In the genomic region with DNA sequence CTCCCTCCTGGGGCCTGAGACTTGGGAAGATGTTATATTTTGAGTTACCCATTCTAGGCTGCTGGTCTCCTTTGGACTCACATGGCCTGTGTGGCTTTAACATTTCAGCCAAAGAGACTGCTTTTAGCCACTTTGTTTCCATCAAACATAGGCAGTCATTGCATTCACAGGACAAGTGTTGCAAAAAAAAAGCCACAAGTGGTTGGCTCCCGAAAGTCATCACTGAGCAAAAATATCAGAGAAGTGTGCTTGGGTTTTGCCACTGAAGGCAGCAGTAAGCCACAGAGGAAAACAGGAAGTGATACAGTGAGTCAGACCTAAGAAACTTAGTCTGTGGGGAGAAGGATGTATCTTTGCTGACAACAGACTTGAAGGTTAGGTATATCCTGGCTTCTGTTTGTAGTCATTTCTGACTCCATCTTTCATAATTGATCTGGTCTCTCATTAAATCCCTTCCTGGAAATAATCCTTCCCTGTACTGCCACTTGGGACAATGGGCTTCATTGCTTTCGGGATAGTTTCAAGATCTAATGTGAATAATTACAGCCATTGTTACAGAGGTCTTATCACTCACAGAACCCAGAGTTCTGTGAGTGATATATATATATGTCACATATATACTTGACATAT, we compare ENCODE assay signal across 9 cellular contexts.
A peak's percentile ranks its signal among the peaks of the same experiment; 100 is the strongest.
DNase-seq lines count a peak whose midpoint lies in the region; ATAC-seq and TF ChIP-seq lines count a peak whose summit lies in the region.
"Had no signal": no experiment of that assay in that cellular context is flagged by ENCODE, and none has a peak within 500 bp of the region (broad histone marks: within the 10 kb centered on the region; RNA-seq: fewer than 3 reads in every experiment).

No MANE protein-coding gene starts in this region.

- peak in 2 of 6 experiments; percentile 5 to 13 for TF ChIP-seq CTCF in Peyer's patch (IDR thresholded peaks at IDR 0.05)

- no peak for TF ChIP-seq POLR2A in Peyer's patch (IDR thresholded peaks at IDR 0.05)

- WGBS in right cardiac atrium: 44% methylated on average over 2 of the region's 2 CpGs

- intact Hi-C loops in right cardiac atrium (cut with DNase I): no loop called here

- H3K9me3 ChIP-seq in Peyer's patch (no peaks in the 10 kb centered on the region), right cardiac atrium (ENCODE audit: control insufficient read depth, low read length) (no peaks in the 10 kb centered on the region)

- peak overlapping the region; percentile 47 to 73 (median 59) for H3K27ac ChIP-seq in Peyer's patch
- peak overlapping the region; percentile 42 for H3K27ac ChIP-seq in right cardiac atrium (ENCODE audit: low read length)
- H3K27ac ChIP-seq: 22Rv1 had no signal

- ATAC-seq in HG02973 (IDR thresholded peaks at IDR 0.05; ENCODE audit: unreplicated experiment) (peak; percentile 100), right cardiac atrium (peak; percentile 63 to 74)

- H3K27me3 ChIP-seq in Peyer's patch (no peaks in the 10 kb centered on the region), right cardiac atrium (ENCODE audit: control insufficient read depth, insufficient read depth) (no peaks in the 10 kb centered on the region)

- no peaks in the 10 kb centered on the region for H3K36me3 ChIP-seq in Peyer's patch

- no peak overlapping the region for H3K4me3 ChIP-seq in Peyer's patch
- no peak overlapping the region for H3K4me3 ChIP-seq in right cardiac atrium (ENCODE audit: low read length)

- peak; percentile 16 for DNase-seq in DMS153 (lab: John Stamatoyannopoulos, UW)
- no peak for DNase-seq in DMS153 treated with DMSO at 0.1 percent for 48 hours (lab: John Stamatoyannopoulos, UW; ENCODE audit: unreplicated experiment)
- DNase-seq in Peyer's patch: peak in 2 of 3 donors; percentile 28 to 62
- DNase-seq in activated effector memory CD4-positive, alpha-beta T cell treated with Interleukin-2 at 50 U/mL for 16 hours: peak; percentile 36
- DNase-seq in right cardiac atrium: no peak
- peak; percentile 15 to 26 for DNase-seq in stimulated activated CD8-positive, alpha-beta memory T cell treated with anti-CD3 and anti-CD28 coated beads, Interleukin-15, amount 100 ng/mL, for 4 hours (ENCODE audit: low read depth in 2 of 2)
- DNase-seq in COLO668 (lab: John Stamatoyannopoulos, UW; ENCODE audit: unreplicated experiment): no peak

- H3K4me1 ChIP-seq in Peyer's patch (peaks cover 0 to 7% (median 1%) of the 10 kb centered on the region in 4 donors), right cardiac atrium (ENCODE audit: control insufficient read depth, insufficient read depth, low read length) (peaks cover 1% of the 10 kb centered on the region)

Comparison
In these comparisons a context has a peak if more than half of its experiments do, and no peak if none do; other contexts are left out.
1. DNase-seq: peak in DMS153 (single experiment), Peyer's patch (2 of 3), activated effector memory CD4-positive, alpha-beta T cell treated with Interleukin-2 at 50 U/mL for 16 hours (single experiment) and stimulated activated CD8-positive, alpha-beta memory T cell treated with anti-CD3 and anti-CD28 coated beads, Interleukin-15, amount 100 ng/mL, for 4 hours (2 of 2); none in DMS153 treated with DMSO at 0.1 percent for 48 hours (single experiment), right cardiac atrium (0 of 3) and COLO668 (single experiment).